Comparison of ENCODE assay signal across 4 cellular contexts in genomic region chrY:20755808-20756207, GRCh38. TPM values are rescaled to one million over a fixed set of nuclear protein-coding genes. Genes with fewer than 3 reads are reported as not detected.
"Had no signal": no experiment of that assay in that cellular context is flagged by ENCODE, and none has a peak within 500 bp of the region (broad histone marks: within the 10 kb centered on the region; RNA-seq: fewer than 3 reads in every experiment).

Gene RPS4Y2 (plus strand): TSS chrY:20756108. CDS start chrY:20756164, 56 bp downstream.

- DNase-seq: GDM1, GF-D8 had no signal

- ATAC-seq: GM12878 had no signal

RNA-seq across cellular contexts. Expression of gene RPS4Y2, which starts in this region (rescaled TPM):
- total RNA-seq: G401, GM12878 had no signal
